1 cellular context compared by ENCODE assay signal in the genomic region with DNA sequence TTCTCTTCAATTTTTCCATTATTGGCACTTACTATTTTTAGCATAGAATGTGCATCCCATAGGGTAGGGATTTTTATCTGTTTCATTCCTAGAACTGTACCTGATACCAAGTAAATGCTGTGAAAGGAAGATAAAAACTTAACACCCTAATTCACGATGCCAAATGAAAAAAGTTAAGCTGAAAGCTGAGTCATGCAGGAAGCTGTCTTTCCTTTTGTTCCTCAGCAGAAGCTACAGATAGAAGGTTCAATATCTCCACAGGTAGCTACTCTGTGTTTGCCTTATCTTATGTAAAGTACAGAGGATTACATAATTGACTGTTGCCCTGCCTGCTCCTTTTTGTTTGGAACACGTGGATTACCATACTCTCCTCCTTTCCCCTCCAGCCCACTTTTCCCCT.
TF ChIP-seq lines count a peak whose summit lies in the region.

No MANE protein-coding gene starts in this region.

TF ChIP-seq in K562, 482 proteins besides CTCF, POLR2A, EP300 and RAD21 (continued from another document and continues in another):
- TF ChIP-seq ZNF512 (tag; IDR thresholded peaks at IDR 0.05) (no peak), SREBF1 (IDR thresholded peaks at IDR 0.05; ENCODE audit: borderline replicate concordance, low read depth, low read length) (no peak), RREB1 (CRISPR knock-in tag; IDR thresholded peaks at IDR 0.05) (no peak), CSDE1 (IDR thresholded peaks at IDR 0.05) (no peak), ID3 (CRISPR knock-in tag; IDR thresholded peaks at IDR 0.05) (no peak), ID3 (tag; IDR thresholded peaks at IDR 0.05) (no peak), ZBTB40 (IDR thresholded peaks at IDR 0.05) (no peak), ZBTB40 (CRISPR knock-in tag; IDR thresholded peaks at IDR 0.05) (no peak), MYNN (IDR thresholded peaks at IDR 0.05) (no peak), MYNN (CRISPR knock-in tag; IDR thresholded peaks at IDR 0.05) (no peak), SOX6 (IDR thresholded peaks at IDR 0.05) (peak; percentile 100), HSF4 (CRISPR knock-in tag; IDR thresholded peaks at IDR 0.05; ENCODE audit: borderline replicate concordance) (no peak), SRSF9 (IDR thresholded peaks at IDR 0.05; ENCODE audit: borderline replicate concordance, low read depth, low read length) (no peak), ZFPM2 (CRISPR knock-in tag; IDR thresholded peaks at IDR 0.05) (no peak), DPF2 (IDR thresholded peaks at IDR 0.05) (peak; percentile 94), BRF1 (IDR thresholded peaks at IDR 0.05; ENCODE audit: borderline replicate concordance, extremely low read depth, insufficient read length) (no peak), ETS2 (tag; IDR thresholded peaks at IDR 0.05; ENCODE audit: borderline replicate concordance, poor library complexity, severe bottlenecking) (no peak), SNIP1 (IDR thresholded peaks at IDR 0.05; ENCODE audit: low read depth) (no peak)
- TF ChIP-seq, protein P1, sequence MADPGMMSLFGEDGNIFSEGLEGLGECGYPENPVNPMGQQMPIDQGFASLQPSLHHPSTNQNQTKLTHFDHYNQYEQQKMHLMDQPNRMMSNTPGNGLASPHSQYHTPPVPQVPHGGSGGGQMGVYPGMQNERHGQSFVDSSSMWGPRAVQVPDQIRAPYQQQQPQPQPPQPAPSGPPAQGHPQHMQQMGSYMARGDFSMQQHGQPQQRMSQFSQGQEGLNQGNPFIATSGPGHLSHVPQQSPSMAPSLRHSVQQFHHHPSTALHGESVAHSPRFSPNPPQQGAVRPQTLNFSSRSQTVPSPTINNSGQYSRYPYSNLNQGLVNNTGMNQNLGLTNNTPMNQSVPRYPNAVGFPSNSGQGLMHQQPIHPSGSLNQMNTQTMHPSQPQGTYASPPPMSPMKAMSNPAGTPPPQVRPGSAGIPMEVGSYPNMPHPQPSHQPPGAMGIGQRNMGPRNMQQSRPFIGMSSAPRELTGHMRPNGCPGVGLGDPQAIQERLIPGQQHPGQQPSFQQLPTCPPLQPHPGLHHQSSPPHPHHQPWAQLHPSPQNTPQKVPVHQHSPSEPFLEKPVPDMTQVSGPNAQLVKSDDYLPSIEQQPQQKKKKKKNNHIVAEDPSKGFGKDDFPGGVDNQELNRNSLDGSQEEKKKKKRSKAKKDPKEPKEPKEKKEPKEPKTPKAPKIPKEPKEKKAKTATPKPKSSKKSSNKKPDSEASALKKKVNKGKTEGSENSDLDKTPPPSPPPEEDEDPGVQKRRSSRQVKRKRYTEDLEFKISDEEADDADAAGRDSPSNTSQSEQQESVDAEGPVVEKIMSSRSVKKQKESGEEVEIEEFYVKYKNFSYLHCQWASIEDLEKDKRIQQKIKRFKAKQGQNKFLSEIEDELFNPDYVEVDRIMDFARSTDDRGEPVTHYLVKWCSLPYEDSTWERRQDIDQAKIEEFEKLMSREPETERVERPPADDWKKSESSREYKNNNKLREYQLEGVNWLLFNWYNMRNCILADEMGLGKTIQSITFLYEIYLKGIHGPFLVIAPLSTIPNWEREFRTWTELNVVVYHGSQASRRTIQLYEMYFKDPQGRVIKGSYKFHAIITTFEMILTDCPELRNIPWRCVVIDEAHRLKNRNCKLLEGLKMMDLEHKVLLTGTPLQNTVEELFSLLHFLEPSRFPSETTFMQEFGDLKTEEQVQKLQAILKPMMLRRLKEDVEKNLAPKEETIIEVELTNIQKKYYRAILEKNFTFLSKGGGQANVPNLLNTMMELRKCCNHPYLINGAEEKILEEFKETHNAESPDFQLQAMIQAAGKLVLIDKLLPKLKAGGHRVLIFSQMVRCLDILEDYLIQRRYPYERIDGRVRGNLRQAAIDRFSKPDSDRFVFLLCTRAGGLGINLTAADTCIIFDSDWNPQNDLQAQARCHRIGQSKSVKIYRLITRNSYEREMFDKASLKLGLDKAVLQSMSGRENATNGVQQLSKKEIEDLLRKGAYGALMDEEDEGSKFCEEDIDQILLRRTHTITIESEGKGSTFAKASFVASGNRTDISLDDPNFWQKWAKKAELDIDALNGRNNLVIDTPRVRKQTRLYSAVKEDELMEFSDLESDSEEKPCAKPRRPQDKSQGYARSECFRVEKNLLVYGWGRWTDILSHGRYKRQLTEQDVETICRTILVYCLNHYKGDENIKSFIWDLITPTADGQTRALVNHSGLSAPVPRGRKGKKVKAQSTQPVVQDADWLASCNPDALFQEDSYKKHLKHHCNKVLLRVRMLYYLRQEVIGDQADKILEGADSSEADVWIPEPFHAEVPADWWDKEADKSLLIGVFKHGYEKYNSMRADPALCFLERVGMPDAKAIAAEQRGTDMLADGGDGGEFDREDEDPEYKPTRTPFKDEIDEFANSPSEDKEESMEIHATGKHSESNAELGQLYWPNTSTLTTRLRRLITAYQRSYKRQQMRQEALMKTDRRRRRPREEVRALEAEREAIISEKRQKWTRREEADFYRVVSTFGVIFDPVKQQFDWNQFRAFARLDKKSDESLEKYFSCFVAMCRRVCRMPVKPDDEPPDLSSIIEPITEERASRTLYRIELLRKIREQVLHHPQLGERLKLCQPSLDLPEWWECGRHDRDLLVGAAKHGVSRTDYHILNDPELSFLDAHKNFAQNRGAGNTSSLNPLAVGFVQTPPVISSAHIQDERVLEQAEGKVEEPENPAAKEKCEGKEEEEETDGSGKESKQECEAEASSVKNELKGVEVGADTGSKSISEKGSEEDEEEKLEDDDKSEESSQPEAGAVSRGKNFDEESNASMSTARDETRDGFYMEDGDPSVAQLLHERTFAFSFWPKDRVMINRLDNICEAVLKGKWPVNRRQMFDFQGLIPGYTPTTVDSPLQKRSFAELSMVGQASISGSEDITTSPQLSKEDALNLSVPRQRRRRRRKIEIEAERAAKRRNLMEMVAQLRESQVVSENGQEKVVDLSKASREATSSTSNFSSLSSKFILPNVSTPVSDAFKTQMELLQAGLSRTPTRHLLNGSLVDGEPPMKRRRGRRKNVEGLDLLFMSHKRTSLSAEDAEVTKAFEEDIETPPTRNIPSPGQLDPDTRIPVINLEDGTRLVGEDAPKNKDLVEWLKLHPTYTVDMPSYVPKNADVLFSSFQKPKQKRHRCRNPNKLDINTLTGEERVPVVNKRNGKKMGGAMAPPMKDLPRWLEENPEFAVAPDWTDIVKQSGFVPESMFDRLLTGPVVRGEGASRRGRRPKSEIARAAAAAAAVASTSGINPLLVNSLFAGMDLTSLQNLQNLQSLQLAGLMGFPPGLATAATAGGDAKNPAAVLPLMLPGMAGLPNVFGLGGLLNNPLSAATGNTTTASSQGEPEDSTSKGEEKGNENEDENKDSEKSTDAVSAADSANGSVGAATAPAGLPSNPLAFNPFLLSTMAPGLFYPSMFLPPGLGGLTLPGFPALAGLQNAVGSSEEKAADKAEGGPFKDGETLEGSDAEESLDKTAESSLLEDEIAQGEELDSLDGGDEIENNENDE (IDR thresholded peaks at IDR 0.05; ENCODE audit: low read depth, low read length), result no peak
